In genomic region chr4:70992354-70992753, GRCh38 we compare ENCODE assay signal across 8 cellular contexts.
DNase-seq lines count a peak whose midpoint lies in the region; ATAC-seq and TF ChIP-seq lines count a peak whose summit lies in the region.

No MANE protein-coding gene starts in this region.

- H3K4me3 ChIP-seq in skin epidermis = peak overlapping the region in 4 of 7 experiments; percentile 63 to 82 (median 77)

- TF ChIP-seq POLR2A in erythroblast (IDR thresholded peaks at IDR 0.05; ENCODE audit: low read length) = no peak

- ATAC-seq in GM21723 (IDR thresholded peaks at IDR 0.05; ENCODE audit: unreplicated experiment) = no peak

- H3K27ac ChIP-seq in skin epidermis = peak overlapping the region in 15 of 21 experiments; percentile 80 to 94 (median 89)

- DNase-seq in NCI-H82 (lab: John Stamatoyannopoulos, UW) = peak; percentile 11
- DNase-seq in NCI-H82 treated with DMSO at 0.1 percent for 48 hours (lab: John Stamatoyannopoulos, UW; ENCODE audit: unreplicated experiment) = no peak
- peak; percentile 14 for DNase-seq in NCI-H774 (lab: John Stamatoyannopoulos, UW)
- DNase-seq in erythroblast (lab: John Stamatoyannopoulos, UW) = peak; percentile 44 to 46
- no peak for DNase-seq in central memory CD4-positive, alpha-beta T cell
- DNase-seq in T-helper 9 cell = no peak

Comparison
In these comparisons a context has a peak if more than half of its experiments do, and no peak if none do; other contexts are left out.
1. DNase-seq: peak in NCI-H82 (single experiment), NCI-H774 (single experiment) and erythroblast (2 of 2); none in NCI-H82 treated with DMSO at 0.1 percent for 48 hours (single experiment), central memory CD4-positive, alpha-beta T cell (single experiment) and T-helper 9 cell (single experiment).